Comparison of ENCODE assay signal across 20 cellular contexts in the genomic region with DNA sequence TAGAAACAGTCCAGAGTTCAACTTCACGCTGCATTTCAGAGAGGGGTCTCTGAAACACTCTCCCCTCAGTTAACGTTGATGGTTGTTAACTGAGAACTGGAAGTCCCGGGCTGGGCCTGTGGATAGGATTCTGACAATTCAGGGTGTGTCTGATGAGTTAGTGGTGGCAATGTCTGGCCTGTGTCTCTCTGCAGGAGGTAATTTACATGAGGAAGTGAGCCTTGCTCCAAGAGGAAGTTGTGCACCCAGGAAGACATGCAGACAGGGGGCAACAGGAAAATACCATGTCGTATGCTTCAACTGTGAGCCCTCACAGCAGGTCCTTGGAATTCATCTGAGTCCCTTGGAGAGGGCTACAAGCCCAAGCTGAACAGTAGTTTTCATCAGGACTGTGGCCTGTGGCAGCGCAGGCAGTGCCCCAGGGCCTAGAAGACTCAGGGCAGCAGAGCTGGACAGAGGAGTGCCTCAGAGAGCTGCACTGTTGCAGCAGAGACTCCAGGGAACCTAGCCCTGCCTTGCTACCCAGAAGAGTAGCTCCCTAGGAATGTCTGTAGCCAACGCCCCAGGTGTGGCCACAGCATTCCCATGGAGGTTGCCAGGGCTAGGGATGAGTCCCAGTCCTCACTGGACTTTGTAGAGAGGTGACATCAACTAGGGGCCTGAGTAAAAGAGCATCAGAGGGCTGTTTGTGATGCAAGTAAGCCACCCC.
DNase-seq lines count a peak whose midpoint lies in the region; FAIRE-seq and TF ChIP-seq lines count a peak whose summit lies in the region.
"Had no signal": no experiment of that assay in that cellular context is flagged by ENCODE, and none has a peak within 500 bp of the region (broad histone marks: within the 10 kb centered on the region; RNA-seq: fewer than 3 reads in every experiment).

No MANE protein-coding gene starts in this region.

- no peak overlapping the region for H3K27ac ChIP-seq in trophoblast cell (ENCODE audit: low read depth, low read length)
- H3K27ac ChIP-seq: ascending aorta, heart right ventricle, ovary, skin epidermis had no signal

- H4K8ac ChIP-seq in trophoblast cell (ENCODE audit: low read depth, low read length): no peak overlapping the region

- no peak for TF ChIP-seq POLR2A in GM12892 (IDR thresholded peaks at IDR 0.05; ENCODE audit: low read depth, low read length)

- H2AFZ ChIP-seq in trophoblast cell (ENCODE audit: insufficient read depth, low read length, poor library complexity): no peak overlapping the region

- no peaks in the 10 kb centered on the region for H3K9me3 ChIP-seq in trophoblast cell (ENCODE audit: insufficient read depth, low read depth, low read length)
- H3K9me3 ChIP-seq: ascending aorta, esophagus muscularis mucosa, heart right ventricle, ovary had no signal

- H3K4ac ChIP-seq in trophoblast cell (ENCODE audit: low read depth, low read length): no peak overlapping the region

- H3K23ac ChIP-seq in trophoblast cell (ENCODE audit: low read length): no peak overlapping the region

- H3K4me2 ChIP-seq in trophoblast cell (ENCODE audit: low read length): no peak overlapping the region

- no peak overlapping the region for H2BK120ac ChIP-seq in trophoblast cell (ENCODE audit: insufficient read depth, low read length, poor library complexity)

- H2BK5ac ChIP-seq in trophoblast cell (ENCODE audit: low read depth, low read length, poor library complexity): no peak overlapping the region

- no peaks in the 10 kb centered on the region for H3K79me2 ChIP-seq in trophoblast cell (ENCODE audit: control insufficient read depth, insufficient read depth, low read length, poor library complexity)

- no peak overlapping the region for H4K12ac ChIP-seq in trophoblast cell (ENCODE audit: low read depth, low read length)

- no peaks in the 10 kb centered on the region for H3K79me1 ChIP-seq in trophoblast cell (ENCODE audit: low read length)

- H3K36me3 ChIP-seq in trophoblast cell (ENCODE audit: control insufficient read depth in 1 of 2, insufficient read depth in 2 of 2, low read length in 2 of 2): no peaks in the 10 kb centered on the region
- H3K36me3 ChIP-seq: ascending aorta, esophagus muscularis mucosa, heart right ventricle, ovary had no signal

- H3K4me1 ChIP-seq in trophoblast cell (ENCODE audit: control insufficient read depth in 1 of 2, insufficient read depth in 2 of 2, low read length in 2 of 2): peaks cover 10 to 14% of the 10 kb centered on the region in 2 experiments
- H3K4me1 ChIP-seq: ascending aorta had no signal

- H3K4me3 ChIP-seq in trophoblast cell (ENCODE audit: low read depth, low read length): no peak overlapping the region
- H3K4me3 ChIP-seq: ascending aorta, esophagus muscularis mucosa, heart right ventricle, ovary, skin epidermis had no signal

- no CpG with 5 or more reads among the region's 6 CpGs for WGBS in trophoblast cell (ENCODE audit: extremely low coverage, insufficient coverage, insufficient read length)

- DNase-seq in CD1c-positive myeloid dendritic cell (ENCODE audit: extremely low spot score): peak; percentile 1
- peak; percentile 10 for DNase-seq in NCI-H226
- DNase-seq in cortex of kidney (lab: John Stamatoyannopoulos, UW): peak; percentile 18
- DNase-seq in trophoblast cell: peak; percentile 63 to 87
- no peak for DNase-seq in GM12892 (ENCODE audit: insufficient read length)
- no peak for DNase-seq in activated naive CD4-positive, alpha-beta T cell treated with Interleukin-2 at 50 U/mL for 16 hours
- no peak for DNase-seq in DMS 273 treated with DMSO at 0.1 percent for 48 hours (lab: John Stamatoyannopoulos, UW)
- no peak for DNase-seq in NCI-H2171 (lab: John Stamatoyannopoulos, UW)
- DNase-seq: activated gamma-delta T cell treated with Interleukin-2 at 50 U/mL for 16 hours; dermis blood vessel endothelial cell; heart right ventricle; NCI-H2029; NCI-H524 treated with DMSO at 0.1 percent for 48 hours; ovary; stimulated activated naive CD4-positive, alpha-beta T cell treated with Interleukin-2 at 50 U/mL for 16 hours; T-helper 1 cell had no signal

- no peak overlapping the region for H3K18ac ChIP-seq in trophoblast cell (ENCODE audit: low read length)

- H4K91ac ChIP-seq in trophoblast cell (ENCODE audit: low read depth, low read length): no peak overlapping the region

- H2AK5ac ChIP-seq in trophoblast cell (ENCODE audit: low read length): no peak overlapping the region

- H3K9ac ChIP-seq in trophoblast cell (ENCODE audit: low read length): no peak overlapping the region

- no peak overlapping the region for H2BK12ac ChIP-seq in trophoblast cell (ENCODE audit: low read length)

- no peaks in the 10 kb centered on the region for H3K27me3 ChIP-seq in trophoblast cell (ENCODE audit: insufficient read depth, low read length)
- H3K27me3 ChIP-seq: ascending aorta, esophagus muscularis mucosa, ovary had no signal

- FAIRE-seq in GM12892 (lab: Jason Lieb, UNC): no peak
- FAIRE-seq: keratinocyte had no signal

- no peak overlapping the region for H3K14ac ChIP-seq in trophoblast cell (ENCODE audit: low read length)

Comparison
In these comparisons a context has a peak if more than half of its experiments do, and no peak if none do; other contexts are left out.
1. DNase-seq: peak in CD1c-positive myeloid dendritic cell (single experiment), NCI-H226 (single experiment), cortex of kidney (single experiment) and trophoblast cell (2 of 2); none in GM12892 (single experiment), activated naive CD4-positive, alpha-beta T cell treated with Interleukin-2 at 50 U/mL for 16 hours (single experiment), DMS 273 treated with DMSO at 0.1 percent for 48 hours (single experiment) and NCI-H2171 (single experiment).